Comparison of ENCODE assay signal across 21 cellular contexts in the genomic region with DNA sequence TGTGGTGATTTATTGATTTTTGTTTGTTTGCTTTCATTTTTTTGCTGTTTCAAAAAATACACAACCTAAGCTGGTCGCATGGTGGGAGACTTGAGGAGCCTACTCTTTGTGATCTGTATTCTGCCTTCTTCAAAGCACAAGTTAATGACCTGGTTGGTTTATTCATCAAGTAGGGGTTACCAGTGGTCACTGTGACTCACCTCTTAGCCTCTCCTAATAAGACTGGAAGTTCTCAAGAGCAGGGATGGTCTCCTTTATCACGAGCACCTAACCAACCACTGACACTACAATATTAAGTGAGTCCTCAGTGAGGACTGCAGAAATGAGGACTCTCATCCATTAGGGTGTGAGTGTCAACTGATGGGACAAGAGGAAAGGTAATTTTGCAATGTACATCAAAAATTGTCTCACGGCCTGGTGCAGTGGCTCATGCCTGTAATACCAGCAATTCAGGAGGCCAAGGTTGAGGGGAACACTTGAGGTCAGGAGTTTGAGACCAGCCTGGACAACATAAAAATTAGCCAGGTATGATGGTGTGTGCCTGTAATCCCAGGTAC. TPM values are rescaled to one million over a fixed set of nuclear protein-coding genes. Genes with fewer than 3 reads are reported as not detected.
DNase-seq lines count a peak whose midpoint lies in the region; ATAC-seq and TF ChIP-seq lines count a peak whose summit lies in the region.
"Had no signal": no experiment of that assay in that cellular context is flagged by ENCODE, and none has a peak within 500 bp of the region (broad histone marks: within the 10 kb centered on the region; RNA-seq: fewer than 3 reads in every experiment).

No MANE protein-coding gene starts in this region.

- peaks cover 5% of the 10 kb centered on the region; the same call in 1 of the 2 replicates for H3K4me1 ChIP-seq in IMR-90 (ENCODE audit: control insufficient read depth, insufficient read depth, low read length)

- H4K8ac ChIP-seq in IMR-90 (ENCODE audit: low read depth in 2 of 2, low read length in 2 of 2), result no peak overlapping the region

- CTCF ChIA-PET in IMR-90 (lab: Yijun Ruan, JAX), result no interaction called here

- no CpG with 5 or more reads among the region's 3 CpGs for WGBS in IMR-90 (ENCODE audit: extremely low coverage in 2 of 2, insufficient read length in 1 of 2), 2 experiments

- no peaks in the 10 kb centered on the region for H3K36me3 ChIP-seq in IMR-90 (ENCODE audit: control insufficient read depth, insufficient read depth, low read length)
- H3K36me3 ChIP-seq: esophagus muscularis mucosa, ovary, thyroid gland had no signal

- no peaks in the 10 kb centered on the region for H4K20me1 ChIP-seq in IMR-90 (ENCODE audit: insufficient read depth, low read length)

- intact Hi-C loops in IMR-90 (cut with micrococcal nuclease), result loop anchor here (5.0 kb wide), 2 partner anchors 154 to 744 kb away; a partner anchor contains a TSS

- no peak overlapping the region for H3K4me3 ChIP-seq in IMR-90 (ENCODE audit: insufficient read depth, low read depth, low read length)
- H3K4me3 ChIP-seq: esophagus muscularis mucosa, ovary, thyroid gland had no signal

- H2BK15ac ChIP-seq in IMR-90 (ENCODE audit: low read depth, low read length), result no peak overlapping the region

- dilution Hi-C loops in IMR-90 (cut with HindIII; ENCODE audit: low sequenced_read_pairs, unreplicated experiment), result no loop called here

- H3K9me3 ChIP-seq in IMR-90 (ENCODE audit: control insufficient read depth, insufficient read depth, low read length), result peaks cover 10% of the 10 kb centered on the region
- H3K9me3 ChIP-seq: esophagus muscularis mucosa, ovary, thyroid gland had no signal

- H4K5ac ChIP-seq in IMR-90 (ENCODE audit: low read depth, low read length), result no peak overlapping the region

- no peak for TF ChIP-seq CTCF in IMR-90 (conservative IDR thresholded peaks at IDR 0.05; ENCODE audit: low read depth, low read length)

- no TSS peak for BruUV-seq in IMR-90 (replicated peaks; lab: Mats Ljungman, UMichigan)

- no peak overlapping the region for H2AK5ac ChIP-seq in IMR-90 (ENCODE audit: low read depth, low read length)

- no peak overlapping the region for H3K23ac ChIP-seq in IMR-90 (ENCODE audit: low read depth, low read length)

- H3K4ac ChIP-seq in IMR-90 (ENCODE audit: low read depth, low read length), result no peak overlapping the region

- H4K91ac ChIP-seq in IMR-90 (ENCODE audit: insufficient read depth, low read depth, low read length), result no peak overlapping the region

- no peak overlapping the region; the same call in 1 of the 2 replicates for H3K14ac ChIP-seq in IMR-90 (replicated peaks; ENCODE audit: low read depth, low read length)

- H2BK120ac ChIP-seq in IMR-90 (ENCODE audit: low read depth, low read length), result no peak overlapping the region

- H3K27me3 ChIP-seq in IMR-90 (ENCODE audit: control insufficient read depth, insufficient read depth, low read length), result no peaks in the 10 kb centered on the region
- H3K27me3 ChIP-seq: esophagus muscularis mucosa, ovary, thyroid gland had no signal

- H2AK9ac ChIP-seq in IMR-90 (replicated peaks; ENCODE audit: low read depth, low read length, poor library complexity), result no peak overlapping the region

- H2BK20ac ChIP-seq in IMR-90 (ENCODE audit: low read depth, low read length), result no peak overlapping the region

- in situ Hi-C loops in IMR-90 (cut with MboI; ENCODE audit: low sequenced_read_pairs), result no loop called here

- DNase-seq in AG20443 (ENCODE audit: low spot score), result peak; percentile 17
- DNase-seq in IMR-90, result peak; percentile 68
- peak; percentile 87 for DNase-seq in amniotic epithelial cell (ENCODE audit: low read depth)
- peak; percentile 63 for DNase-seq in iris pigment epithelial cell (ENCODE audit: low read depth)
- no peak for DNase-seq in GDM1 (lab: John Stamatoyannopoulos, UW)
- DNase-seq in erythroblast (lab: John Stamatoyannopoulos, UW), result no peak
- DNase-seq: activated CD4-positive, alpha-beta T cell treated with anti-CD3 and anti-CD28 coated beads, Interleukin-2, amount 10 ng/mL, durations not matched to agents 24 days and 14 days; activated effector memory CD4-positive, alpha-beta T cell treated with anti-CD3 and anti-CD28 coated beads, Interleukin-2, amount 50 U/mL, for 16 hours; caudate nucleus; CD4-positive, CD25-positive, alpha-beta regulatory T cell; DMS79 treated with DMSO at 0.1 percent for 48 hours; naive thymus-derived CD4-positive, alpha-beta T cell; NCI-H2029; NCI-H510A; ovary; stimulated activated naive CD4-positive, alpha-beta T cell; thyroid gland had no signal

- H3K9ac ChIP-seq in IMR-90 (ENCODE audit: low read depth, low read length), result no peak overlapping the region

- POLR2A ChIA-PET in IMR-90 (lab: Charles Lee; ENCODE audit: unreplicated experiment), result no interaction called here

- H2AFZ ChIP-seq in IMR-90 (replicated peaks; ENCODE audit: low read length, poor library complexity), result no peak overlapping the region

- peak; percentile 24; the same call in 1 of the 2 replicates for ATAC-seq in IMR-90 (ENCODE audit: low read depth)
- ATAC-seq in HG03025 (IDR thresholded peaks at IDR 0.05; ENCODE audit: low FRiP score, unreplicated experiment), result no peak
- ATAC-seq in GM21825 (IDR thresholded peaks at IDR 0.05; ENCODE audit: unreplicated experiment), result no peak
- ATAC-seq: naive thymus-derived CD4-positive, alpha-beta T cell; Right ventricle myocardium inferior had no signal

- no peak for TF ChIP-seq RAD21 in IMR-90 (IDR thresholded peaks at IDR 0.05; ENCODE audit: low read length)

- no peak overlapping the region for H3K27ac ChIP-seq in IMR-90 (ENCODE audit: insufficient read depth, low read length)
- H3K27ac ChIP-seq: esophagus muscularis mucosa, ovary, thyroid gland had no signal

- no peaks in the 10 kb centered on the region for H3K79me1 ChIP-seq in IMR-90 (ENCODE audit: low read depth in 1 of 2, low read length in 2 of 2)

- TF ChIP-seq POLR2A in IMR-90 (IDR thresholded peaks at IDR 0.05; ENCODE audit: low read depth, low read length) (no peak), erythroblast (IDR thresholded peaks at IDR 0.05; ENCODE audit: low read length) (no peak)

- H2BK5ac ChIP-seq in IMR-90 (ENCODE audit: low read depth, low read length, poor library complexity, severe bottlenecking), result no peak overlapping the region

- no peak overlapping the region for H3K18ac ChIP-seq in IMR-90 (ENCODE audit: low read depth, low read length)

- H3K56ac ChIP-seq in IMR-90 (ENCODE audit: extremely low read depth, insufficient read depth, low read length), result no peak overlapping the region

- no peak overlapping the region for H3K4me2 ChIP-seq in IMR-90 (ENCODE audit: low read depth, low read length)

- no peaks in the 10 kb centered on the region for H3K9me1 ChIP-seq in IMR-90 (ENCODE audit: insufficient read depth, low read length)

TF ChIP-seq in IMR-90, 13 proteins besides CTCF, POLR2A, EP300 and RAD21:
- no peak for TF ChIP-seq CHD1 (IDR thresholded peaks at IDR 0.05; ENCODE audit: low read depth, low read length)
TF ChIP-seq in IMR-90: peak in this region for 0.

RNA-seq across cellular contexts. Expression of a gene that starts 13.6 kb away (rescaled TPM):
- total RNA-seq in IMR-90 (2012; rRNA removed), result 20.3 and 21.3 TPM in 2 replicates
- polyA plus RNA-seq in IMR-90 (2012; rRNA removed), result 10.2 and 11.1 TPM in 2 replicates
- polyA plus RNA-seq in IMR-90 (2012; cell fraction: cytosol; rRNA removed), result 4.4 and 5.4 TPM in 2 replicates
- 4.1 and 12.2 TPM in 2 replicates for polyA plus RNA-seq in IMR-90 (2012; cell fraction: nucleus; rRNA removed; ENCODE audit: low replicate concordance)

Comparison
In these comparisons a context has a peak if more than half of its experiments do, and no peak if none do; other contexts are left out.
1. DNase-seq: peak in AG20443 (single experiment), IMR-90 (single experiment), amniotic epithelial cell (single experiment) and iris pigment epithelial cell (single experiment); none in GDM1 (single experiment) and erythroblast (0 of 2).